ENCODE assay signal across 1 cellular context in the genomic region with DNA sequence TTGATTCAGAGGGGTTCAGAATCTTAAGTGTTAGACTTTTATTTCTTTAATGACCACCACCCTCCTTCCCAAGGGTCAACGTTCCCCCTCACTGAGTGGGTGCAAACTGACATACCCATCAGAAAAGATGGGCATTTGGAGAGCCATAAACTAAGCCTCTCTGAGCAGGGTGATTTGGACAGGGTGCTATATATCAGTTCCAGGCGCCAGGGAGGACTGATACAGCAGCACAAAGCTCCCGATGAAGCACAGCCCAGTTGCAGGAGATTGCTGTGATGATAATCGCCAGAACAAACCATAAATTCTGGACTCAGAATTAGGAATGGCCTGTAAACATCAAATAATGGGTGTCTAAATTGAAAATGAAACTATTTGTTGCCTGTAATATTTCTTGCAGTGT.
TF ChIP-seq lines count a peak whose summit lies in the region.

No MANE protein-coding gene starts in this region.

TF ChIP-seq in GM23338, 12 proteins besides CTCF, POLR2A, EP300 and RAD21 (continued from another document):
- TF ChIP-seq, protein P1, sequence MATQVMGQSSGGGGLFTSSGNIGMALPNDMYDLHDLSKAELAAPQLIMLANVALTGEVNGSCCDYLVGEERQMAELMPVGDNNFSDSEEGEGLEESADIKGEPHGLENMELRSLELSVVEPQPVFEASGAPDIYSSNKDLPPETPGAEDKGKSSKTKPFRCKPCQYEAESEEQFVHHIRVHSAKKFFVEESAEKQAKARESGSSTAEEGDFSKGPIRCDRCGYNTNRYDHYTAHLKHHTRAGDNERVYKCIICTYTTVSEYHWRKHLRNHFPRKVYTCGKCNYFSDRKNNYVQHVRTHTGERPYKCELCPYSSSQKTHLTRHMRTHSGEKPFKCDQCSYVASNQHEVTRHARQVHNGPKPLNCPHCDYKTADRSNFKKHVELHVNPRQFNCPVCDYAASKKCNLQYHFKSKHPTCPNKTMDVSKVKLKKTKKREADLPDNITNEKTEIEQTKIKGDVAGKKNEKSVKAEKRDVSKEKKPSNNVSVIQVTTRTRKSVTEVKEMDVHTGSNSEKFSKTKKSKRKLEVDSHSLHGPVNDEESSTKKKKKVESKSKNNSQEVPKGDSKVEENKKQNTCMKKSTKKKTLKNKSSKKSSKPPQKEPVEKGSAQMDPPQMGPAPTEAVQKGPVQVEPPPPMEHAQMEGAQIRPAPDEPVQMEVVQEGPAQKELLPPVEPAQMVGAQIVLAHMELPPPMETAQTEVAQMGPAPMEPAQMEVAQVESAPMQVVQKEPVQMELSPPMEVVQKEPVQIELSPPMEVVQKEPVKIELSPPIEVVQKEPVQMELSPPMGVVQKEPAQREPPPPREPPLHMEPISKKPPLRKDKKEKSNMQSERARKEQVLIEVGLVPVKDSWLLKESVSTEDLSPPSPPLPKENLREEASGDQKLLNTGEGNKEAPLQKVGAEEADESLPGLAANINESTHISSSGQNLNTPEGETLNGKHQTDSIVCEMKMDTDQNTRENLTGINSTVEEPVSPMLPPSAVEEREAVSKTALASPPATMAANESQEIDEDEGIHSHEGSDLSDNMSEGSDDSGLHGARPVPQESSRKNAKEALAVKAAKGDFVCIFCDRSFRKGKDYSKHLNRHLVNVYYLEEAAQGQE (IDR thresholded peaks at IDR 0.05; ENCODE audit: unreplicated experiment) = no peak
- no peak for TF ChIP-seq POLR2AphosphoS5 (IDR thresholded peaks at IDR 0.05; ENCODE audit: low read depth)
- TF ChIP-seq ZNF114 (CRISPR knock-in tag; IDR thresholded peaks at IDR 0.05) = no peak
- no peak for TF ChIP-seq EZH2 (IDR thresholded peaks at IDR 0.05; ENCODE audit: low read depth, unreplicated experiment)
- TF ChIP-seq STAT1 (IDR thresholded peaks at IDR 0.05; ENCODE audit: unreplicated experiment) = no peak
- TF ChIP-seq, protein P2, sequence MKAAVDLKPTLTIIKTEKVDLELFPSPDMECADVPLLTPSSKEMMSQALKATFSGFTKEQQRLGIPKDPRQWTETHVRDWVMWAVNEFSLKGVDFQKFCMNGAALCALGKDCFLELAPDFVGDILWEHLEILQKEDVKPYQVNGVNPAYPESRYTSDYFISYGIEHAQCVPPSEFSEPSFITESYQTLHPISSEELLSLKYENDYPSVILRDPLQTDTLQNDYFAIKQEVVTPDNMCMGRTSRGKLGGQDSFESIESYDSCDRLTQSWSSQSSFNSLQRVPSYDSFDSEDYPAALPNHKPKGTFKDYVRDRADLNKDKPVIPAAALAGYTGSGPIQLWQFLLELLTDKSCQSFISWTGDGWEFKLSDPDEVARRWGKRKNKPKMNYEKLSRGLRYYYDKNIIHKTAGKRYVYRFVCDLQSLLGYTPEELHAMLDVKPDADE (IDR thresholded peaks at IDR 0.05) = no peak
- no peak for TF ChIP-seq CREB1 (CRISPR knock-in tag; IDR thresholded peaks at IDR 0.05; ENCODE audit: low read depth)
- no peak for TF ChIP-seq JUNB (IDR thresholded peaks at IDR 0.05; ENCODE audit: unreplicated experiment)
- TF ChIP-seq EZH2phosphoT487 (IDR thresholded peaks at IDR 0.05; ENCODE audit: unreplicated experiment) = no peak
- TF ChIP-seq, protein P3, sequence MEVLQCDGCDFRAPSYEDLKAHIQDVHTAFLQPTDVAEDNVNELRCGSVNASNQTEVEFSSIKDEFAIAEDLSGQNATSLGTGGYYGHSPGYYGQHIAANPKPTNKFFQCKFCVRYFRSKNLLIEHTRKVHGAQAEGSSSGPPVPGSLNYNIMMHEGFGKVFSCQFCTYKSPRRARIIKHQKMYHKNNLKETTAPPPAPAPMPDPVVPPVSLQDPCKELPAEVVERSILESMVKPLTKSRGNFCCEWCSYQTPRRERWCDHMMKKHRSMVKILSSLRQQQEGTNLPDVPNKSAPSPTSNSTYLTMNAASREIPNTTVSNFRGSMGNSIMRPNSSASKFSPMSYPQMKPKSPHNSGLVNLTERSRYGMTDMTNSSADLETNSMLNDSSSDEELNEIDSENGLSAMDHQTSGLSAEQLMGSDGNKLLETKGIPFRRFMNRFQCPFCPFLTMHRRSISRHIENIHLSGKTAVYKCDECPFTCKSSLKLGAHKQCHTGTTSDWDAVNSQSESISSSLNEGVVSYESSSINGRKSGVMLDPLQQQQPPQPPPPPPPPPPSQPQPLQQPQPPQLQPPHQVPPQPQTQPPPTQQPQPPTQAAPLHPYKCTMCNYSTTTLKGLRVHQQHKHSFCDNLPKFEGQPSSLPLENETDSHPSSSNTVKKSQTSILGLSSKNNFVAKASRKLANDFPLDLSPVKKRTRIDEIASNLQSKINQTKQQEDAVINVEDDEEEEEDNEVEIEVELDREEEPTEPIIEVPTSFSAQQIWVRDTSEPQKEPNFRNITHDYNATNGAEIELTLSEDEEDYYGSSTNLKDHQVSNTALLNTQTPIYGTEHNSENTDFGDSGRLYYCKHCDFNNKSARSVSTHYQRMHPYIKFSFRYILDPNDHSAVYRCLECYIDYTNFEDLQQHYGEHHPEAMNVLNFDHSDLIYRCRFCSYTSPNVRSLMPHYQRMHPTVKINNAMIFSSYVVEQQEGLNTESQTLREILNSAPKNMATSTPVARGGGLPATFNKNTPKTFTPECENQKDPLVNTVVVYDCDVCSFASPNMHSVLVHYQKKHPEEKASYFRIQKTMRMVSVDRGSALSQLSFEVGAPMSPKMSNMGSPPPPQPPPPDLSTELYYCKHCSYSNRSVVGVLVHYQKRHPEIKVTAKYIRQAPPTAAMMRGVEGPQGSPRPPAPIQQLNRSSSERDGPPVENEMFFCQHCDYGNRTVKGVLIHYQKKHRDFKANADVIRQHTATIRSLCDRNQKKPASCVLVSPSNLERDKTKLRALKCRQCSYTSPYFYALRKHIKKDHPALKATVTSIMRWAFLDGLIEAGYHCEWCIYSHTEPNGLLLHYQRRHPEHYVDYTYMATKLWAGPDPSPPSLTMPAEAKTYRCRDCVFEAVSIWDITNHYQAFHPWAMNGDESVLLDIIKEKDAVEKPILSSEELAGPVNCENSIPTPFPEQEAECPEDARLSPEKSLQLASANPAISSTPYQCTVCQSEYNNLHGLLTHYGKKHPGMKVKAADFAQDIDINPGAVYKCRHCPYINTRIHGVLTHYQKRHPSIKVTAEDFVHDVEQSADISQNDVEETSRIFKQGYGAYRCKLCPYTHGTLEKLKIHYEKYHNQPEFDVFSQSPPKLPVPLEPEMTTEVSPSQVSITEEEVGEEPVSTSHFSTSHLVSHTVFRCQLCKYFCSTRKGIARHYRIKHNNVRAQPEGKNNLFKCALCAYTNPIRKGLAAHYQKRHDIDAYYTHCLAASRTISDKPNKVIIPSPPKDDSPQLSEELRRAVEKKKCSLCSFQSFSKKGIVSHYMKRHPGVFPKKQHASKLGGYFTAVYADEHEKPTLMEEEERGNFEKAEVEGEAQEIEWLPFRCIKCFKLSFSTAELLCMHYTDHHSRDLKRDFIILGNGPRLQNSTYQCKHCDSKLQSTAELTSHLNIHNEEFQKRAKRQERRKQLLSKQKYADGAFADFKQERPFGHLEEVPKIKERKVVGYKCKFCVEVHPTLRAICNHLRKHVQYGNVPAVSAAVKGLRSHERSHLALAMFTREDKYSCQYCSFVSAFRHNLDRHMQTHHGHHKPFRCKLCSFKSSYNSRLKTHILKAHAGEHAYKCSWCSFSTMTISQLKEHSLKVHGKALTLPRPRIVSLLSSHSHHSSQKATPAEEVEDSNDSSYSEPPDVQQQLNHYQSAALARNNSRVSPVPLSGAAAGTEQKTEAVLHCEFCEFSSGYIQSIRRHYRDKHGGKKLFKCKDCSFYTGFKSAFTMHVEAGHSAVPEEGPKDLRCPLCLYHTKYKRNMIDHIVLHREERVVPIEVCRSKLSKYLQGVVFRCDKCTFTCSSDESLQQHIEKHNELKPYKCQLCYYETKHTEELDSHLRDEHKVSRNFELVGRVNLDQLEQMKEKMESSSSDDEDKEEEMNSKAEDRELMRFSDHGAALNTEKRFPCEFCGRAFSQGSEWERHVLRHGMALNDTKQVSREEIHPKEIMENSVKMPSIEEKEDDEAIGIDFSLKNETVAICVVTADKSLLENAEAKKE (CRISPR knock-in tag; IDR thresholded peaks at IDR 0.05) = no peak
TF ChIP-seq in GM23338: peak in this region for 0.
